In genomic region chr22:19888131-19888746, GRCh38 we compare ENCODE assay signal across 15 cellular contexts. TPM values are rescaled to one million over a fixed set of nuclear protein-coding genes. Genes with fewer than 3 reads are reported as not detected.
DNase-seq lines count a peak whose midpoint lies in the region; ATAC-seq, FAIRE-seq and TF ChIP-seq lines count a peak whose summit lies in the region.
"Had no signal": no experiment of that assay in that cellular context is flagged by ENCODE, and none has a peak within 500 bp of the region (broad histone marks: within the 10 kb centered on the region; RNA-seq: fewer than 3 reads in every experiment).

No MANE protein-coding gene starts in this region.

- ATAC-seq in heart left ventricle: no peak
- no peak for ATAC-seq in left ventricle myocardium superior
- ATAC-seq in HG02938 (IDR thresholded peaks at IDR 0.05; ENCODE audit: unreplicated experiment): no peak
- ATAC-seq in HG03135 (IDR thresholded peaks at IDR 0.05; ENCODE audit: unreplicated experiment): no peak
- ATAC-seq: stimulated activated effector memory CD8-positive, alpha-beta T cell treated with anti-CD3 and anti-CD28 coated beads, Interleukin-12 subunit alpha, Interleukin-12 subunit beta, amount 100 ng/mL, for 72 hours had no signal

- peak in 3 of 5 donors; percentile 9 to 54 (median 9) for DNase-seq in heart left ventricle
- DNase-seq in right atrium auricular region (ENCODE audit: low spot score): no peak
- no peak for DNase-seq in RWPE1 (ENCODE audit: low spot score)
- DNase-seq in left ventricle myocardium superior: peak; percentile 25
- DNase-seq in spleen: peak; percentile 73
- DNase-seq in GM12892 (ENCODE audit: insufficient read length): no peak
- DNase-seq: activated CD4-positive, alpha-beta T cell treated with anti-CD3 and anti-CD28 coated beads, Interleukin-2, amount 50 U/mL, for 48 hours; activated naive CD4-positive, alpha-beta T cell treated with anti-CD3 and anti-CD28 coated beads, Interleukin-2, amount 50 U/mL, for 16 hours; NCI-H1092 treated with DMSO at 0.1 percent for 48 hours; NCI-H2081; NCI-H510A; stimulated activated CD4-positive, alpha-beta T cell treated with anti-CD3 and anti-CD28 coated beads, Interleukin-15, amount 100 ng/mL, for 24 hours had no signal

- POLR2A ChIA-PET in RWPE1 (lab: Yijun Ruan, JAX; ENCODE audit: low non-redundant PET): interaction anchor here (0.6 kb wide), 1 partner anchor 33 kb away, joined by 7 read pairs; no protein-coding TSS in a partner anchor

- H3K27ac ChIP-seq in heart left ventricle: no peak overlapping the region
- H3K27ac ChIP-seq in right atrium auricular region: no peak overlapping the region
- H3K27ac ChIP-seq in RWPE1: peak overlapping the region; percentile 99
- peak overlapping the region in 1 of 8 donors; percentile 83 for H3K27ac ChIP-seq in spleen

- no peak overlapping the region for H3K4me3 ChIP-seq in heart left ventricle
- no peak overlapping the region for H3K4me3 ChIP-seq in right atrium auricular region
- H3K4me3 ChIP-seq in spleen: no peak overlapping the region

- CTCF ChIA-PET in RWPE1 (lab: Yijun Ruan, JAX): interaction anchor here (0.7 kb wide), 1 partner anchor 597 kb away, joined by 3 read pairs; the partner anchor contains the start of gene CLTCL1

- intact Hi-C loops in heart left ventricle (cut with DNase I): no loop called here
- intact Hi-C loops in left ventricle myocardium superior (cut with micrococcal nuclease): no loop called here
- intact Hi-C loops in spleen (cut with DNase I; ENCODE audit: low total_unique reads): no loop called here

- H3K27me3 ChIP-seq in heart left ventricle: no peaks in the 10 kb centered on the region
- H3K27me3 ChIP-seq in right atrium auricular region: no peaks in the 10 kb centered on the region
- no peaks in the 10 kb centered on the region for H3K27me3 ChIP-seq in spleen (replicated peaks in 1 of 7)

- WGBS in heart left ventricle, 4 donors: 90 to 96% (median 94%) methylated on average over 13 to 17 of the region's 17 CpGs
- 89 to 96% (median 94%) methylated on average over 13 to 17 of the region's 17 CpGs for WGBS in spleen, 5 donors

- no peaks in the 10 kb centered on the region for H3K9me3 ChIP-seq in heart left ventricle
- no peaks in the 10 kb centered on the region for H3K9me3 ChIP-seq in right atrium auricular region
- H3K9me3 ChIP-seq in spleen: no peaks in the 10 kb centered on the region

- TF ChIP-seq CTCF in heart left ventricle (IDR thresholded peaks at IDR 0.05): no peak
- no peak for TF ChIP-seq CTCF in right atrium auricular region (IDR thresholded peaks at IDR 0.05)
- TF ChIP-seq CTCF in RWPE1 (conservative IDR thresholded peaks at IDR 0.05; ENCODE audit: low read depth): no peak
- no peak for TF ChIP-seq CTCF in spleen (IDR thresholded peaks at IDR 0.05 in 8 of 11, conservative IDR thresholded peaks at IDR 0.05 in 3 of 11)

- peaks cover 0 to 16% (median 0%) of the 10 kb centered on the region in 9 donors for H3K36me3 ChIP-seq in heart left ventricle
- H3K36me3 ChIP-seq in right atrium auricular region: peaks cover 1% of the 10 kb centered on the region
- peaks cover 0 to 37% (median 0%) of the 10 kb centered on the region in 6 donors for H3K36me3 ChIP-seq in spleen

- H3K4me1 ChIP-seq in heart left ventricle (peaks cover 0 to 47% (median 10%) of the 10 kb centered on the region in 12 donors), right atrium auricular region (peaks cover 0 to 13% of the 10 kb centered on the region in 2 donors), spleen (peaks cover 27 to 78% (median 48%) of the 10 kb centered on the region in 6 donors)

- no peak for FAIRE-seq in GM12892 (lab: Jason Lieb, UNC)

- TF ChIP-seq POLR2A in heart left ventricle (IDR thresholded peaks at IDR 0.05) (no peak), spleen (IDR thresholded peaks at IDR 0.05) (no peak), GM12892 (IDR thresholded peaks at IDR 0.05; ENCODE audit: low read depth, low read length) (no peak)

RNA-seq across cellular contexts. Expression of gene GNB1L, which starts 33.6 kb away (rescaled TPM):
- total RNA-seq in heart left ventricle (1 to 10 TPM; 1.9 to 3.7 (median 2.4) TPM), right atrium auricular region (1 to 10 TPM; 2.6 to 4.7 TPM), left ventricle myocardium superior (3.4 TPM), spleen (1 to 10 TPM; 5.7 to 8.1 (median 7.9) TPM)
- polyA plus RNA-seq in heart left ventricle (1 to 10 TPM; 1.6 to 9.2 TPM), spleen (10 to 100 TPM in 2 of 3 donors, 1 to 10 TPM in 1; 7.7 to 10.4 (median 10.1) TPM)
- 1.6 TPM for polyA plus RNA-seq in GM12892 (2012; ENCODE audit: missing spikeins)

RNA-seq across cellular contexts. Expression of gene RTL10, which starts 33.6 kb away (rescaled TPM):
- total RNA-seq in heart left ventricle: 10 to 100 TPM in 3 of 9 donors, 1 to 10 TPM in 6; 5.1 to 11.6 (median 7.7) TPM
- polyA plus RNA-seq in heart left ventricle: 1 to 10 TPM; 4.6 to 4.9 TPM
- 1 to 10 TPM; 7.9 to 8.1 TPM for total RNA-seq in right atrium auricular region
- 8.0 TPM for total RNA-seq in left ventricle myocardium superior
- total RNA-seq in spleen: 10 to 100 TPM; 17.0 to 22.9 (median 18.8) TPM
- polyA plus RNA-seq in spleen: 10 to 100 TPM in 2 of 3 donors, 1 to 10 TPM in 1; 8.3 to 13.4 (median 10.8) TPM
- 5.6 TPM for polyA plus RNA-seq in GM12892 (2012; ENCODE audit: missing spikeins)

RNA-seq across cellular contexts. Expression of gene COMT, which starts 53.3 kb away (rescaled TPM):
- total RNA-seq in heart left ventricle (100 to 1,000 TPM in 8 of 9 donors, 10 to 100 TPM in 1; 69.7 to 195 (median 119) TPM), right atrium auricular region (100 to 1,000 TPM; 142 to 195 TPM), left ventricle myocardium superior (83.4 TPM), spleen (100 to 1,000 TPM in 5 of 7 donors, 10 to 100 TPM in 2; 86.4 to 216 (median 116) TPM)
- polyA plus RNA-seq in heart left ventricle (100 to 1,000 TPM in 1 of 2 donors, 10 to 100 TPM in 1; 84.7 to 249 TPM), spleen (10 to 100 TPM; 63.5 to 98.0 (median 86.1) TPM)
- polyA plus RNA-seq in GM12892 (2012; ENCODE audit: missing spikeins): 34.5 TPM

RNA-seq across cellular contexts. Expression of gene TXNRD2, which starts 53.4 kb away (rescaled TPM):
- total RNA-seq in heart left ventricle: 10 to 100 TPM; 23.5 to 42.5 (median 33.5) TPM
- polyA plus RNA-seq in heart left ventricle: 10 to 100 TPM; 23.4 to 60.2 TPM
- total RNA-seq in right atrium auricular region: 10 to 100 TPM; 16.2 to 18.4 TPM
- 42.4 TPM for total RNA-seq in left ventricle myocardium superior
- total RNA-seq in spleen: 10 to 100 TPM; 21.6 to 44.8 (median 34.9) TPM
- 10 to 100 TPM; 23.3 to 45.9 (median 45.0) TPM for polyA plus RNA-seq in spleen
- 10.2 TPM for polyA plus RNA-seq in GM12892 (2012; ENCODE audit: missing spikeins)

Comparison
In these comparisons a context has a peak if more than half of its experiments do, and no peak if none do; other contexts are left out.
1. DNase-seq: peak in heart left ventricle (3 of 5), left ventricle myocardium superior (single experiment) and spleen (single experiment); none in right atrium auricular region (single experiment), RWPE1 (single experiment) and GM12892 (single experiment).